In genomic region chr2:230326453-230327417, GRCh38 we compare ENCODE assay signal across 9 cellular contexts. TPM values are rescaled to one million over a fixed set of nuclear protein-coding genes. Genes with fewer than 3 reads are reported as not detected.
A peak's percentile ranks its signal among the peaks of the same experiment; 100 is the strongest.
DNase-seq lines count a peak whose midpoint lies in the region; ATAC-seq and TF ChIP-seq lines count a peak whose summit lies in the region.
"Had no signal": no experiment of that assay in that cellular context is flagged by ENCODE, and none has a peak within 500 bp of the region (broad histone marks: within the 10 kb centered on the region; RNA-seq: fewer than 3 reads in every experiment).

Gene SP140L (plus strand): TSS chr2:230327193. CDS start chr2:230327270, 77 bp downstream.

- no peaks in the 10 kb centered on the region for H3K27me3 ChIP-seq in adrenal gland

- WGBS in adrenal gland, 4 donors: 2 to 15% (median 4%) methylated on average over 11 of the region's 11 CpGs

- TF ChIP-seq CTCF in C4-2B (conservative IDR thresholded peaks at IDR 0.05): no peak
- no peak for TF ChIP-seq CTCF in adrenal gland (IDR thresholded peaks at IDR 0.05)

- H3K9me3 ChIP-seq in adrenal gland (replicated peaks in 1 of 3): no peaks in the 10 kb centered on the region

- TF ChIP-seq POLR2A in adrenal gland (IDR thresholded peaks at IDR 0.05): peak in 1 of 2 donors; percentile 57

- peak within 1 kb of the TSS; percentile 60 for H3K27ac ChIP-seq in C4-2B
- peak within 1 kb of the TSS; percentile 51 to 92 (median 77) for H3K27ac ChIP-seq in adrenal gland
- H3K27ac ChIP-seq: VCaP had no signal

- H3K4me1 ChIP-seq in adrenal gland (replicated peaks in 1 of 2): peaks cover 10 to 33% of the 10 kb centered on the region in 2 donors

- intact Hi-C loops in T-helper 1 cell treated with Interleukin-12 subunit alpha and Interleukin-12 subunit beta and Interleukin-4 antibody, amounts not matched to agents 30 ng/mL and 1 ng/mL, for 36 hours (cut with micrococcal nuclease): loop anchor here (1.0 to 5.0 kb wide), 11 partner anchors 7 to 466 kb away; partner anchors contain the start of genes CAB39, SP100 and SP140
- intact Hi-C loops in adrenal gland (cut with DNase I): no loop called here

- DNase-seq in adrenal gland: peak; percentile 73 to 86 (median 83)
- DNase-seq in iPS-NIHi7 (ENCODE audit: extremely low spot score): peak; percentile 43
- DNase-seq in stimulated activated CD4-positive, alpha-beta T cell treated with anti-CD3 and anti-CD28 coated beads, Interleukin-15, amount 100 ng/mL, for 24 hours: peak; percentile 85
- DNase-seq in DMS79 treated with DMSO at 0.1 percent for 48 hours (lab: John Stamatoyannopoulos, UW): no peak

- ATAC-seq in GM19455 (IDR thresholded peaks at IDR 0.05; ENCODE audit: unreplicated experiment): peak; percentile 86
- peak; percentile 90 for ATAC-seq in HG03571 (IDR thresholded peaks at IDR 0.05; ENCODE audit: unreplicated experiment)

- H3K36me3 ChIP-seq in adrenal gland (replicated peaks in 1 of 2): no peaks in the 10 kb centered on the region

- H3K4me3 ChIP-seq in adrenal gland: peak within 1 kb of the TSS in 3 of 4 donors; percentile 16 to 75 (median 33)

RNA-seq across cellular contexts. Expression of gene SP140L, which starts in this region (rescaled TPM):
- total RNA-seq in T-helper 1 cell treated with Interleukin-12 subunit alpha and Interleukin-12 subunit beta and Interleukin-4 antibody, amounts not matched to agents 30 ng/mL and 1 ng/mL, for 36 hours: 114 and 115 TPM in 2 replicates
- total RNA-seq in adrenal gland: 10 to 100 TPM in 7 of 8 donors, 1 to 10 TPM in 1; 6.5 to 28.6 (median 15.6) TPM
- polyA plus RNA-seq in adrenal gland: 10 to 100 TPM; 22.4 to 25.6 (median 23.4) TPM
